ENCODE assay signal across 1 cellular context in the genomic region with DNA sequence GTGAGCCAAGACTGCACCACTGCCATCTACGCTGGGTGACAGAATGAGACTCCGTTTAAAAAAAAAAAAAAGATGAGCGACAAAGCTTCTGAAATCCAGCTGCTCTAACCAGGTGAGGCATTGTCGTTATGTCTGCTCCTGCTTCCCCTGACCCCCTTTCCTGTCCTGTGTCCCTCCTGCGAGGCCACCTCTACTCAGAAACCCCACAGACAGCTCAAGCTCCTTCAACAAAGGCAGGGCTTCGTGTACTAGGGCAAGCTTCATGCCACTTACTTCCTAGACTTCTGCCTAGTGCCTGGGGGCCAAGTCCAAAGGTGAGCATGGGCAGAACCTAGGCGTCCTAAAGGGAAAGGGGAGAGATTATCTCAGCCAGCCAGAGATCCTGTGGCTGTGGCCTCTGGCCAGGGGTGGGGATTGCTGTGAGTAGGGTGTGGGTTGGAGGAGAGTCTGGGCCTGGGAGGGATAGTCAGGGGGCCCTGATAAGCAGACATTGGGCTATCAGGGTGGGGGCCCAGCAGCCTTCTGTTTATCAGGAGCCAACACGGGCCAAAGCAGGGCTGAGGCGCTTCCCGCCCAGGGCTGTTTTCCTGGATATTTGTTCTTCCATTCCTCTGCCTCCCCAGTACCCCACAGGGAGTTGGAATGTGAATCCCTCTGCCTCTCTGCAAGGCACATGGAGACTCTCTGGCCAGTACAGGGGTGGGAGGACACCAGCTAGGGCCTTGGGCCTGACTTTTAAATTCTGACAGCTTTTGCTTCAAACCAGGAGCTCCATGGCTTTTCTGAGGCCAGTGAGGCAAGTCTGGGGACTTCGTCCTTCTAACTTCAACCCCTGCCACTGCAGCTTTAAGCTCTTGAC.
A peak's percentile ranks its signal among the peaks of the same experiment; 100 is the strongest.
TF ChIP-seq lines count a peak whose summit lies in the region.

No MANE protein-coding gene starts in this region.

TF ChIP-seq in HEK293, 187 proteins besides CTCF, POLR2A, EP300 and RAD21 (continued from another document):
- TF ChIP-seq, protein P1, sequence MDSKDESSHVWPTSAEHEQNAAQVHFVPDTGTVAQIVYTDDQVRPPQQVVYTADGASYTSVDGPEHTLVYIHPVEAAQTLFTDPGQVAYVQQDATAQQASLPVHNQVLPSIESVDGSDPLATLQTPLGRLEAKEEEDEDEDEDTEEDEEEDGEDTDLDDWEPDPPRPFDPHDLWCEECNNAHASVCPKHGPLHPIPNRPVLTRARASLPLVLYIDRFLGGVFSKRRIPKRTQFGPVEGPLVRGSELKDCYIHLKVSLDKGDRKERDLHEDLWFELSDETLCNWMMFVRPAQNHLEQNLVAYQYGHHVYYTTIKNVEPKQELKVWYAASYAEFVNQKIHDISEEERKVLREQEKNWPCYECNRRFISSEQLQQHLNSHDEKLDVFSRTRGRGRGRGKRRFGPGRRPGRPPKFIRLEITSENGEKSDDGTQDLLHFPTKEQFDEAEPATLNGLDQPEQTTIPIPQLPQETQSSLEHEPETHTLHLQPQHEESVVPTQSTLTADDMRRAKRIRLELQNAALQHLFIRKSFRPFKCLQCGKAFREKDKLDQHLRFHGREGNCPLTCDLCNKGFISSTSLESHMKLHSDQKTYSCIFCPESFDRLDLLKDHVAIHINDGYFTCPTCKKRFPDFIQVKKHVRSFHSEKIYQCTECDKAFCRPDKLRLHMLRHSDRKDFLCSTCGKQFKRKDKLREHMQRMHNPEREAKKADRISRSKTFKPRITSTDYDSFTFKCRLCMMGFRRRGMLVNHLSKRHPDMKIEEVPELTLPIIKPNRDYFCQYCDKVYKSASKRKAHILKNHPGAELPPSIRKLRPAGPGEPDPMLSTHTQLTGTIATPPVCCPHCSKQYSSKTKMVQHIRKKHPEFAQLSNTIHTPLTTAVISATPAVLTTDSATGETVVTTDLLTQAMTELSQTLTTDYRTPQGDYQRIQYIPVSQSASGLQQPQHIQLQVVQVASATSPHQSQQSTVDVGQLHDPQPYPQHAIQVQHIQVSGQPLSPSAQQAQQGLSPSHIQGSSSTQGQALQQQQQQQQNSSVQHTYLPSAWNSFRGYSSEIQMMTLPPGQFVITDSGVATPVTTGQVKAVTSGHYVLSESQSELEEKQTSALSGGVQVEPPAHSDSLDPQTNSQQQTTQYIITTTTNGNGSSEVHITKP (tag by site-specific recombination; IDR thresholded peaks at IDR 0.05) = peak; percentile 57; the same call in 1 of the 2 replicates
- TF ChIP-seq, protein P2, sequence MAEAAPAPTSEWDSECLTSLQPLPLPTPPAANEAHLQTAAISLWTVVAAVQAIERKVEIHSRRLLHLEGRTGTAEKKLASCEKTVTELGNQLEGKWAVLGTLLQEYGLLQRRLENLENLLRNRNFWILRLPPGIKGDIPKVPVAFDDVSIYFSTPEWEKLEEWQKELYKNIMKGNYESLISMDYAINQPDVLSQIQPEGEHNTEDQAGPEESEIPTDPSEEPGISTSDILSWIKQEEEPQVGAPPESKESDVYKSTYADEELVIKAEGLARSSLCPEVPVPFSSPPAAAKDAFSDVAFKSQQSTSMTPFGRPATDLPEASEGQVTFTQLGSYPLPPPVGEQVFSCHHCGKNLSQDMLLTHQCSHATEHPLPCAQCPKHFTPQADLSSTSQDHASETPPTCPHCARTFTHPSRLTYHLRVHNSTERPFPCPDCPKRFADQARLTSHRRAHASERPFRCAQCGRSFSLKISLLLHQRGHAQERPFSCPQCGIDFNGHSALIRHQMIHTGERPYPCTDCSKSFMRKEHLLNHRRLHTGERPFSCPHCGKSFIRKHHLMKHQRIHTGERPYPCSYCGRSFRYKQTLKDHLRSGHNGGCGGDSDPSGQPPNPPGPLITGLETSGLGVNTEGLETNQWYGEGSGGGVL (tag by site-specific recombination; IDR thresholded peaks at IDR 0.05) = no peak
- peak; percentile 72 for TF ChIP-seq GLIS1 (tag by site-specific recombination; IDR thresholded peaks at IDR 0.05)
- 0 out of 2 replicates have a peak, but pooled peaks have one; percentile 52 for TF ChIP-seq ZNF600 (tag by site-specific recombination; IDR thresholded peaks at IDR 0.05)
